ENCODE assay signal across 9 cellular contexts in the genomic region with DNA sequence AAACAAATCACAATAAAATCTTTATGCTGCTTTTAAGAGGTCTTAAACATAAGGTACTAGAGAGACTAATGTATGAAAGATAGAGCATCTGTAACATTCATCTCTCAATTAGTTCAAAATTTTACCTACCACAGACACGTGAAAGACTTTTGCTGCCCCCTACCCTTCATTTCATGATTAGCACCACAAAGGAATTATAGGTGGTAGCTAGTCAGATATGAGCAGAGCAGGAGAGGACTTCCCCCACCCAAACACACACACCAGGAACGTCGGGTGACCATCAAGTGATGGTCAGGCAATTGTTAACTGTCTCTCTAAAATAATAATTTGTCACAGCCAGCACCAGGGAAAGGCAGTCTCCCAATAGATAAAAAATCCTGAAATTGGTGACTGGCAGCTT.
DNase-seq lines count a peak whose midpoint lies in the region; ATAC-seq and TF ChIP-seq lines count a peak whose summit lies in the region.
"Had no signal": no experiment of that assay in that cellular context is flagged by ENCODE, and none has a peak within 500 bp of the region (broad histone marks: within the 10 kb centered on the region; RNA-seq: fewer than 3 reads in every experiment).

No MANE protein-coding gene starts in this region.

- H3K9me3 ChIP-seq in OCI-LY3 (ENCODE audit: insufficient read depth, low read length) = no peaks in the 10 kb centered on the region
- no peaks in the 10 kb centered on the region for H3K9me3 ChIP-seq in iPS-20b (ENCODE audit: insufficient read depth, low read depth, low read length)

- H3K4me1 Mint-ChIP-seq in immature natural killer cell = no peaks in the 10 kb centered on the region

- H3K4me1 ChIP-seq in OCI-LY3 (ENCODE audit: low read length) = no peaks in the 10 kb centered on the region
- H3K4me1 ChIP-seq in iPS-20b (ENCODE audit: insufficient read depth, low read length) = peaks cover 33% of the 10 kb centered on the region; the same call in 1 of the 2 replicates

- no peaks in the 10 kb centered on the region for H3K36me3 Mint-ChIP-seq in immature natural killer cell

- no peaks in the 10 kb centered on the region for H4K20me1 ChIP-seq in OCI-LY3 (ENCODE audit: insufficient read depth, low read length)

- H3K79me2 ChIP-seq in OCI-LY3 (ENCODE audit: low read length) = no peaks in the 10 kb centered on the region

- no peak overlapping the region for H3K4me3 Mint-ChIP-seq in immature natural killer cell

- no peak overlapping the region for H2AFZ ChIP-seq in OCI-LY3 (ENCODE audit: low read depth, low read length)

- no peak for ATAC-seq in GM21825 (IDR thresholded peaks at IDR 0.05; ENCODE audit: unreplicated experiment)

- no peak overlapping the region for H3K4me3 ChIP-seq in OCI-LY3 (ENCODE audit: low read length)
- H3K4me3 ChIP-seq in iPS-20b (ENCODE audit: low read length) = no peak overlapping the region

- no peak overlapping the region for H3K27ac Mint-ChIP-seq in immature natural killer cell

- TF ChIP-seq CTCF in OCI-LY3 (IDR thresholded peaks at IDR 0.05; ENCODE audit: low read depth, low read length) = peak; percentile 77

- H3K9ac ChIP-seq in OCI-LY3 (ENCODE audit: low read length) (no peak overlapping the region), iPS-20b (ENCODE audit: low read depth, low read length) (peak overlapping the region; percentile 43; the same call in 1 of the 2 replicates)

- H3K9me3 Mint-ChIP-seq in immature natural killer cell = peaks cover 21 to 41% (median 39%) of the 10 kb centered on the region in 6 donors

- H3K27me3 ChIP-seq in OCI-LY3 (ENCODE audit: low read depth, low read length) (no peaks in the 10 kb centered on the region), iPS-20b (ENCODE audit: insufficient read depth, low read length) (no peaks in the 10 kb centered on the region)

- H3K36me3 ChIP-seq in OCI-LY3 (replicated peaks; ENCODE audit: low read depth, low read length) = no peaks in the 10 kb centered on the region
- H3K36me3 ChIP-seq in iPS-20b (ENCODE audit: insufficient read depth, low read depth, low read length) = no peaks in the 10 kb centered on the region

- DNase-seq in COR-L47 (lab: John Stamatoyannopoulos, UW) = peak; percentile 56
- peak; percentile 1 for DNase-seq in HPDE6-E6E7 (ENCODE audit: extremely low spot score)
- no peak for DNase-seq in immature natural killer cell
- DNase-seq in activated CD4-positive, CD25-positive, alpha-beta regulatory T cell treated with anti-CD3 and anti-CD28 coated beads, Interleukin-2, amount 50 U/mL, for 72 hours = no peak
- no peak for DNase-seq in ecto neural progenitor cell (ENCODE audit: low spot score)
- DNase-seq: IMR-90 had no signal

- no peak overlapping the region for H3K4me2 ChIP-seq in OCI-LY3 (ENCODE audit: low read length)

- H3K27ac ChIP-seq in OCI-LY3 (ENCODE audit: low read length) (no peak overlapping the region), iPS-20b (ENCODE audit: low read length) (peak overlapping the region; percentile 15)

- H3K27me3 Mint-ChIP-seq in immature natural killer cell (ENCODE audit: low read depth in 3 of 3) = peaks cover 0 to 7% (median 0%) of the 10 kb centered on the region in 3 donors

Comparison
In these comparisons a context has a peak if more than half of its experiments do, and no peak if none do; other contexts are left out.
1. DNase-seq: peak in COR-L47 (single experiment) and HPDE6-E6E7 (single experiment); none in immature natural killer cell (0 of 3), activated CD4-positive, CD25-positive, alpha-beta regulatory T cell treated with anti-CD3 and anti-CD28 coated beads, Interleukin-2, amount 50 U/mL, for 72 hours (single experiment) and ecto neural progenitor cell (single experiment).